8 cellular contexts compared by ENCODE assay signal in genomic region chr14:76961631-76962302, GRCh38.
DNase-seq lines count a peak whose midpoint lies in the region; TF ChIP-seq lines count a peak whose summit lies in the region.

No MANE protein-coding gene starts in this region.

- no peaks in the 10 kb centered on the region for H3K9me3 Mint-ChIP-seq in HFFc6

- peaks cover 6% of the 10 kb centered on the region for H3K27me3 Mint-ChIP-seq in HFFc6 (ENCODE audit: insufficient read depth)

- peak overlapping the region; percentile 3 for H3K4me3 ChIP-seq in kidney epithelial cell (ENCODE audit: low read depth, low read length)

- peak overlapping the region; percentile 94 for H3K27ac Mint-ChIP-seq in HFFc6

- H3K36me3 ChIP-seq in kidney epithelial cell (ENCODE audit: control insufficient read depth, insufficient read depth, low read length), result peaks cover 1% of the 10 kb centered on the region

- peak overlapping the region; percentile 94 for H3K27ac ChIP-seq in caudate nucleus (ENCODE audit: low read depth, low read length)

- no peak for TF ChIP-seq CTCF in GM13976 (IDR thresholded peaks at IDR 0.05; ENCODE audit: borderline replicate concordance, control extremely low read depth, extremely low read depth, insufficient read depth, missing control alignments)
- no peak for TF ChIP-seq CTCF in HFFc6 (IDR thresholded peaks at IDR 0.05)
- TF ChIP-seq CTCF in kidney epithelial cell (IDR thresholded peaks at IDR 0.05; ENCODE audit: insufficient read depth, low read length, poor library complexity, severe bottlenecking), result no peak

- peak; percentile 87 for DNase-seq in GM13976 (ENCODE audit: low spot score)
- peak; percentile 90 for DNase-seq in HFFc6
- peak; percentile 95 for DNase-seq in NAMALWA (ENCODE audit: low spot score)
- DNase-seq in activated CD4-positive, CD25-positive, alpha-beta regulatory T cell (lab: John Stamatoyannopoulos, UW), result peak; percentile 82 to 90 (median 86)
- DNase-seq in caudate nucleus (lab: John Stamatoyannopoulos, UW), result peak in 49 of 61 donors; percentile 18 to 85 (median 56)
- DNase-seq in kidney epithelial cell (ENCODE audit: low read depth), result peak; percentile 96
- peak; percentile 99 for DNase-seq in stimulated activated CD4-positive, alpha-beta T cell treated with anti-CD3 and anti-CD28 coated beads, Interleukin-15, amount 100 ng/mL, for 24 hours
- DNase-seq in cerebellar nuclear complex (lab: John Stamatoyannopoulos, UW), result no peak

- in situ Hi-C loops in GM13976 (cut with MboI; ENCODE audit: low sequenced_read_pairs, unreplicated experiment), result loop anchor here (10.0 kb wide), 1 partner anchor 63 kb away; the partner anchor contains the start of gene IRF2BPL

- H3K4me1 Mint-ChIP-seq in HFFc6 (ENCODE audit: low read depth), result peaks cover 64% of the 10 kb centered on the region

- H3K4me3 Mint-ChIP-seq in HFFc6, result peak overlapping the region; percentile 89

- no peaks in the 10 kb centered on the region for H3K36me3 Mint-ChIP-seq in HFFc6 (ENCODE audit: low read depth)

- H3K27me3 ChIP-seq in kidney epithelial cell (ENCODE audit: control insufficient read depth, insufficient read depth, low read length), result no peaks in the 10 kb centered on the region

Comparison
In these comparisons a context has a peak if more than half of its experiments do, and no peak if none do; other contexts are left out.
1. DNase-seq: peak in GM13976 (single experiment), HFFc6 (single experiment), NAMALWA (single experiment), activated CD4-positive, CD25-positive, alpha-beta regulatory T cell (4 of 4), caudate nucleus (49 of 61), kidney epithelial cell (single experiment) and stimulated activated CD4-positive, alpha-beta T cell treated with anti-CD3 and anti-CD28 coated beads, Interleukin-15, amount 100 ng/mL, for 24 hours (single experiment); none in cerebellar nuclear complex (0 of 2).